12 cellular contexts compared by ENCODE assay signal in genomic region chr5:139178582-139178917, GRCh38. TPM values are rescaled to one million over a fixed set of nuclear protein-coding genes. Genes with fewer than 3 reads are reported as not detected.
A peak's percentile ranks its signal among the peaks of the same experiment; 100 is the strongest.
DNase-seq lines count a peak whose midpoint lies in the region; ATAC-seq, FAIRE-seq and TF ChIP-seq lines count a peak whose summit lies in the region.
"Had no signal": no experiment of that assay in that cellular context is flagged by ENCODE, and none has a peak within 500 bp of the region (broad histone marks: within the 10 kb centered on the region; RNA-seq: fewer than 3 reads in every experiment).

No MANE protein-coding gene starts in this region.

- DNase-seq in heart left ventricle (no peak), left ventricle myocardium superior (no peak), astrocyte (ENCODE audit: low read depth) (no peak), naive B cell (no peak), upper lobe of right lung (no peak), hepatic stellate cell (ENCODE audit: low spot score) (no peak), NAMALWA (ENCODE audit: low spot score) (no peak)
- DNase-seq: activated CD4-positive, alpha-beta memory T cell treated with anti-CD3 and anti-CD28 coated beads, Interleukin-2, amount 10 ng/mL, durations not matched to agents 7 days and 5 days; stimulated activated CD4-positive, alpha-beta T cell treated with anti-CD3 and anti-CD28 coated beads, Interleukin-2, amount 100 ng/mL, for 24 hours had no signal

- H3K4me2 ChIP-seq in astrocyte (ENCODE audit: low read length), result peak overlapping the region; percentile 1

- H3K9me3 Mint-ChIP-seq in astrocyte (ENCODE audit: unreplicated experiment) (peaks cover 4% of the 10 kb centered on the region), naive B cell (peaks cover 0 to 22% (median 14%) of the 10 kb centered on the region in 7 donors)
- H3K9me3 Mint-ChIP-seq: activated CD4-positive, alpha-beta memory T cell treated with anti-CD3 and anti-CD28 coated beads, Interleukin-2, amount 10 ng/mL, durations not matched to agents 7 days and 5 days had no signal

- H3K4me3 Mint-ChIP-seq in astrocyte (ENCODE audit: unreplicated experiment) (peak overlapping the region; percentile 60), naive B cell (peak overlapping the region in 5 of 8 donors; percentile 12 to 65 (median 23))
- H3K4me3 Mint-ChIP-seq: activated CD4-positive, alpha-beta memory T cell treated with anti-CD3 and anti-CD28 coated beads, Interleukin-2, amount 10 ng/mL, durations not matched to agents 7 days and 5 days had no signal

- ATAC-seq in heart left ventricle (no peak), left ventricle myocardium superior (no peak), naive B cell (ENCODE audit: low read depth in 2 of 2) (peak in 1 of 2 donors; percentile 18), upper lobe of right lung (no peak), HG02763 (IDR thresholded peaks at IDR 0.05; ENCODE audit: unreplicated experiment) (no peak)

- H3K27me3 ChIP-seq in heart left ventricle (no peaks in the 10 kb centered on the region), astrocyte (ENCODE audit: insufficient read depth, low read length) (no peaks in the 10 kb centered on the region), upper lobe of right lung (no peaks in the 10 kb centered on the region)
- H3K27me3 ChIP-seq: testis had no signal

- H3K9ac ChIP-seq in astrocyte (ENCODE audit: low read length), result no peak overlapping the region

- WGBS in heart left ventricle, 4 donors, result 27 to 33% (median 31%) methylated on average over 3 of the region's 3 CpGs

- H3K36me3 Mint-ChIP-seq in astrocyte (ENCODE audit: low read depth, unreplicated experiment) (peaks cover 4% of the 10 kb centered on the region), naive B cell (peaks cover 0 to 3% of the 10 kb centered on the region in 2 donors)

- no peaks in the 10 kb centered on the region for H3K27me3 Mint-ChIP-seq in astrocyte (ENCODE audit: low read depth, unreplicated experiment)
- H3K27me3 Mint-ChIP-seq in naive B cell, result no peaks in the 10 kb centered on the region
- H3K27me3 Mint-ChIP-seq: activated CD4-positive, alpha-beta memory T cell treated with anti-CD3 and anti-CD28 coated beads, Interleukin-2, amount 10 ng/mL, durations not matched to agents 7 days and 5 days had no signal

- H3K4me3 ChIP-seq in heart left ventricle, result no peak overlapping the region
- no peak overlapping the region for H3K4me3 ChIP-seq in astrocyte (ENCODE audit: insufficient read depth, low read depth, low read length)
- no peak overlapping the region for H3K4me3 ChIP-seq in upper lobe of right lung
- H3K4me3 ChIP-seq: testis had no signal

- H3K79me2 ChIP-seq in astrocyte (ENCODE audit: insufficient read depth, low read length), result peaks cover 38% of the 10 kb centered on the region

- FAIRE-seq in astrocyte (lab: Jason Lieb, UNC), result no peak
- FAIRE-seq: frontal cortex had no signal

- peaks cover 66% of the 10 kb centered on the region for H4K20me1 ChIP-seq in astrocyte (ENCODE audit: insufficient read depth, low read length)

- intact Hi-C loops in heart left ventricle (cut with DNase I), result loop anchor here in 1 of 10 donors (5.0 kb wide), 1 partner anchor 36 kb away; no protein-coding TSS in a partner anchor
- intact Hi-C loops in left ventricle myocardium superior (cut with micrococcal nuclease), result no loop called here
- intact Hi-C loops in upper lobe of right lung (cut with DNase I), result no loop called here

- H3K36me3 ChIP-seq in heart left ventricle (no peaks in the 10 kb centered on the region), astrocyte (ENCODE audit: insufficient read depth, low read length) (no peaks in the 10 kb centered on the region), upper lobe of right lung (no peaks in the 10 kb centered on the region)

- H3K27ac ChIP-seq in heart left ventricle (peak overlapping the region; percentile 10 to 85 (median 76)), astrocyte (ENCODE audit: low read depth, low read length) (no peak overlapping the region), upper lobe of right lung (peak overlapping the region; percentile 73)

- peak overlapping the region; percentile 67 for H3K27ac Mint-ChIP-seq in astrocyte (ENCODE audit: unreplicated experiment)
- H3K27ac Mint-ChIP-seq in naive B cell, result peak overlapping the region; percentile 26 to 96 (median 69)
- H3K27ac Mint-ChIP-seq: activated CD4-positive, alpha-beta memory T cell treated with anti-CD3 and anti-CD28 coated beads, Interleukin-2, amount 10 ng/mL, durations not matched to agents 7 days and 5 days had no signal

- H3K9me3 ChIP-seq in heart left ventricle, result peaks cover 0 to 4% (median 0%) of the 10 kb centered on the region in 12 donors
- no peaks in the 10 kb centered on the region for H3K9me3 ChIP-seq in astrocyte (ENCODE audit: insufficient read depth, low read depth, low read length)
- no peaks in the 10 kb centered on the region for H3K9me3 ChIP-seq in upper lobe of right lung
- H3K9me3 ChIP-seq: testis had no signal

- H3K4me1 Mint-ChIP-seq in astrocyte (ENCODE audit: low read depth, unreplicated experiment) (peaks cover 32% of the 10 kb centered on the region), naive B cell (peaks cover 43 to 66% (median 44%) of the 10 kb centered on the region in 3 donors)

- H2AFZ ChIP-seq in astrocyte (ENCODE audit: low read depth, low read length), result no peak overlapping the region

- H3K4me1 ChIP-seq in heart left ventricle (peaks cover 0 to 64% (median 43%) of the 10 kb centered on the region in 12 donors), astrocyte (ENCODE audit: insufficient read depth, low read length) (peaks cover 13% of the 10 kb centered on the region), upper lobe of right lung (peaks cover 29% of the 10 kb centered on the region)

- TF ChIP-seq CTCF in heart left ventricle (IDR thresholded peaks at IDR 0.05), result no peak
- no peak for TF ChIP-seq CTCF in astrocyte (IDR thresholded peaks at IDR 0.05; ENCODE audit: insufficient read depth, low read depth, low read length)
- TF ChIP-seq CTCF in upper lobe of right lung (IDR thresholded peaks at IDR 0.05), result no peak

- no peak for TF ChIP-seq POLR2A in heart left ventricle (IDR thresholded peaks at IDR 0.05)

RNA-seq across cellular contexts. Expression of gene SIL1, which starts 19.6 kb away (rescaled TPM):
- total RNA-seq in heart left ventricle (100 to 1,000 TPM in 1 of 9 donors, 10 to 100 TPM in 8; 33.8 to 341 (median 39.8) TPM), left ventricle myocardium superior (46.0 TPM), astrocyte (41.6 and 57.6 TPM in 2 replicates), upper lobe of right lung (56.9 TPM)
- polyA plus RNA-seq in heart left ventricle (10 to 100 TPM; 42.2 to 56.3 TPM), naive B cell (ENCODE audit: low read depth in 6 of 6) (10 to 100 TPM in 5 of 6 donors, 1 to 10 TPM in 1; 9.1 to 18.7 (median 13.6) TPM)
